ENCODE assay signal across 1 cellular context in the genomic region with DNA sequence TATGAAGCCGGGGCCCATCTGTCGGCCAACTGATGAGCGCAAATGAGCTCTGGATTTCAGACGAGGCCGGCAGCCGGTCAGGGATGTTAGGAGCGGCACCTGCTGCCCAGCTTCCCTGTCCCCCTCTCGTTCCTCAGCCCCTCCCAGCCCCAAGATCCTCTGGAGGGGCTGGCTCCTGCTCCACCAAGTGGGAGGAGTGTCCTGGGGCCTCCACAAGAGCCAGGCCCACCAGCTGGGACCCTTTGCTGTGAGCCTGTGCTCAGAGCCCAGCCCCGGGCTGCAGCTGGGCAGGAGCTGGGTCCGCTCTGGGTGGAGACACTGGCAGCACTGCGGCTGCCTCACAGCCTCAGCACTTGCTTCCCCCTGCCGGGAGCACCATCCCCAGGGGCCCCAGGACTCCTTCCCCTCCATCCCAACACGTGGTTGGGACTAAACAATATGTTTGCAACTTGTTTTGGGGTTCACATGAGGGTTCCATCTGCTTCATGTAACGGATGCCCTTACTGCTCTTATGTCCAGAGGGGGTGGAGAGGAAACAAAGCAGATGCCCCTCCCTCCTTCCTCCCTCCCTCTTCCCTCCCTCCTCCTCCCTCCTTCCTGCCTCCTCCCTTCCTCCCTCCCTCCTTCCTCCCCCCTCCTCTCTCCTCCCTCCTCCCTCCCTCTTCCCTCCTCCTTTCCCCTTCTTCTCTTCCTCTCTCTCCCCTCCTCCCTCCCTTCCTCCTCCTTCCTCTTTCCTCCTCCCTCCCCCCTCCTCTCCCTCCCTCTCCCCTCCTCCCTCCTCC.
TF ChIP-seq lines count a peak whose summit lies in the region.

No MANE protein-coding gene starts in this region.

TF ChIP-seq in HCT116, 20 proteins besides CTCF, POLR2A, EP300 and RAD21 (continued from another document):
- TF ChIP-seq, protein P1, sequence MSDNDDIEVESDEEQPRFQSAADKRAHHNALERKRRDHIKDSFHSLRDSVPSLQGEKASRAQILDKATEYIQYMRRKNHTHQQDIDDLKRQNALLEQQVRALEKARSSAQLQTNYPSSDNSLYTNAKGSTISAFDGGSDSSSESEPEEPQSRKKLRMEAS (IDR thresholded peaks at IDR 0.05) = no peak
- TF ChIP-seq EZH2 (IDR thresholded peaks at IDR 0.05) (no peak), FOSL1 (IDR thresholded peaks at IDR 0.05; ENCODE audit: low read depth) (no peak), EGR1 (IDR thresholded peaks at IDR 0.05; ENCODE audit: low read depth) (no peak), EZH2phosphoT487 (IDR thresholded peaks at IDR 0.05; ENCODE audit: borderline replicate concordance) (no peak), SP1 (IDR thresholded peaks at IDR 0.05; ENCODE audit: low read depth) (no peak)
- TF ChIP-seq, protein P2, sequence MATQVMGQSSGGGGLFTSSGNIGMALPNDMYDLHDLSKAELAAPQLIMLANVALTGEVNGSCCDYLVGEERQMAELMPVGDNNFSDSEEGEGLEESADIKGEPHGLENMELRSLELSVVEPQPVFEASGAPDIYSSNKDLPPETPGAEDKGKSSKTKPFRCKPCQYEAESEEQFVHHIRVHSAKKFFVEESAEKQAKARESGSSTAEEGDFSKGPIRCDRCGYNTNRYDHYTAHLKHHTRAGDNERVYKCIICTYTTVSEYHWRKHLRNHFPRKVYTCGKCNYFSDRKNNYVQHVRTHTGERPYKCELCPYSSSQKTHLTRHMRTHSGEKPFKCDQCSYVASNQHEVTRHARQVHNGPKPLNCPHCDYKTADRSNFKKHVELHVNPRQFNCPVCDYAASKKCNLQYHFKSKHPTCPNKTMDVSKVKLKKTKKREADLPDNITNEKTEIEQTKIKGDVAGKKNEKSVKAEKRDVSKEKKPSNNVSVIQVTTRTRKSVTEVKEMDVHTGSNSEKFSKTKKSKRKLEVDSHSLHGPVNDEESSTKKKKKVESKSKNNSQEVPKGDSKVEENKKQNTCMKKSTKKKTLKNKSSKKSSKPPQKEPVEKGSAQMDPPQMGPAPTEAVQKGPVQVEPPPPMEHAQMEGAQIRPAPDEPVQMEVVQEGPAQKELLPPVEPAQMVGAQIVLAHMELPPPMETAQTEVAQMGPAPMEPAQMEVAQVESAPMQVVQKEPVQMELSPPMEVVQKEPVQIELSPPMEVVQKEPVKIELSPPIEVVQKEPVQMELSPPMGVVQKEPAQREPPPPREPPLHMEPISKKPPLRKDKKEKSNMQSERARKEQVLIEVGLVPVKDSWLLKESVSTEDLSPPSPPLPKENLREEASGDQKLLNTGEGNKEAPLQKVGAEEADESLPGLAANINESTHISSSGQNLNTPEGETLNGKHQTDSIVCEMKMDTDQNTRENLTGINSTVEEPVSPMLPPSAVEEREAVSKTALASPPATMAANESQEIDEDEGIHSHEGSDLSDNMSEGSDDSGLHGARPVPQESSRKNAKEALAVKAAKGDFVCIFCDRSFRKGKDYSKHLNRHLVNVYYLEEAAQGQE (IDR thresholded peaks at IDR 0.05; ENCODE audit: low read depth) = no peak
- TF ChIP-seq, protein P3, sequence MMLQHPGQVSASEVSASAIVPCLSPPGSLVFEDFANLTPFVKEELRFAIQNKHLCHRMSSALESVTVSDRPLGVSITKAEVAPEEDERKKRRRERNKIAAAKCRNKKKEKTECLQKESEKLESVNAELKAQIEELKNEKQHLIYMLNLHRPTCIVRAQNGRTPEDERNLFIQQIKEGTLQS (IDR thresholded peaks at IDR 0.05) = no peak
